ENCODE assay signal across 8 cellular contexts in genomic region chr9:133726401-133727276, GRCh38. TPM values are rescaled to one million over a fixed set of nuclear protein-coding genes. Genes with fewer than 3 reads are reported as not detected.
DNase-seq lines count a peak whose midpoint lies in the region; ATAC-seq and TF ChIP-seq lines count a peak whose summit lies in the region.

No MANE protein-coding gene starts in this region.

- ATAC-seq in SK-N-SH treated with all-trans-retinoic acid at 6 μM for 48 hours = peak; percentile 92
- ATAC-seq in right cardiac atrium = peak; percentile 76 to 77
- no peak for ATAC-seq in GM18867 (IDR thresholded peaks at IDR 0.05; ENCODE audit: unreplicated experiment)

- WGBS in right cardiac atrium = 71% methylated on average over 14 of the region's 14 CpGs

- H3K9me3 ChIP-seq in right cardiac atrium (ENCODE audit: control insufficient read depth, low read length) = no peaks in the 10 kb centered on the region

- H3K27ac ChIP-seq in right cardiac atrium (ENCODE audit: low read length) = no peak overlapping the region

- intact Hi-C loops in right cardiac atrium (cut with DNase I) = loop anchor here in 1 of 4 donors (5.0 kb wide), 1 partner anchor 194 kb away; the partner anchor contains the start of gene ADAMTSL2

- TF ChIP-seq CTCF in LNCaP clone FGC (IDR thresholded peaks at IDR 0.05; ENCODE audit: control insufficient read depth, extremely low read depth, insufficient read depth) = peak; percentile 76

- H3K27me3 ChIP-seq in right cardiac atrium (ENCODE audit: control insufficient read depth, insufficient read depth) = no peaks in the 10 kb centered on the region

- DNase-seq in Caki2 (ENCODE audit: low read depth) = peak; percentile 38
- no peak for DNase-seq in LNCaP clone FGC (ENCODE audit: low read depth)
- peak; percentile 37 for DNase-seq in activated naive CD8-positive, alpha-beta T cell treated with anti-CD3 and anti-CD28 coated beads, Interleukin-2, amount 50 U/mL, for 16 hours (ENCODE audit: low read depth, low spot score)
- DNase-seq in right cardiac atrium = peak in 2 of 3 donors; percentile 79 to 87
- DNase-seq in stimulated activated CD4-positive, alpha-beta T cell treated with anti-CD3 and anti-CD28 coated beads, Interleukin-12 subunit alpha, Interleukin-12 subunit beta, amount 100 ng/mL, for 48 hours (ENCODE audit: low read depth in 2 of 3, low spot score in 1 of 3) = peak; percentile 32 to 55 (median 44)
- no peak for DNase-seq in kidney glomerular epithelial cell (lab: John Stamatoyannopoulos, UW)

- H3K4me1 ChIP-seq in right cardiac atrium (ENCODE audit: control insufficient read depth, insufficient read depth, low read length) = no peaks in the 10 kb centered on the region

- no peak overlapping the region for H3K4me3 ChIP-seq in LNCaP clone FGC (ENCODE audit: low read depth, low read length)
- H3K4me3 ChIP-seq in right cardiac atrium (ENCODE audit: low read length) = no peak overlapping the region

- in situ Hi-C loops in Caki2 (cut with HindIII; ENCODE audit: low pct_unique_long_range_greater_than_20kb, low sequenced_read_pairs) = no loop called here

TF ChIP-seq in SK-N-SH treated with all-trans-retinoic acid at 6 μM for 48 hours, 23 proteins besides CTCF, POLR2A, EP300 and RAD21:
- TF ChIP-seq CSDC2 (CRISPR knock-in tag; IDR thresholded peaks at IDR 0.05) (no peak), PPARA (CRISPR knock-in tag; IDR thresholded peaks at IDR 0.05; ENCODE audit: borderline replicate concordance) (no peak), ISL1 (CRISPR knock-in tag; IDR thresholded peaks at IDR 0.05) (no peak), ZFP30 (CRISPR knock-in tag; IDR thresholded peaks at IDR 0.05) (no peak), ZNF70 (CRISPR knock-in tag; IDR thresholded peaks at IDR 0.05) (no peak), ESRRG (CRISPR knock-in tag; IDR thresholded peaks at IDR 0.05) (no peak), BACH2 (CRISPR knock-in tag; IDR thresholded peaks at IDR 0.05; ENCODE audit: borderline replicate concordance) (no peak), ZNF8 (CRISPR knock-in tag; IDR thresholded peaks at IDR 0.05) (no peak)

RNA-seq across cellular contexts. Expression of gene SARDH, which starts 11.5 kb away (rescaled TPM):
- total RNA-seq in Caki2 (2014; rRNA removed; shearing (Covaris generic); ENCODE audit: low replicate concordance) = 7.6 and 13.0 TPM in 2 replicates
- 1 to 10 TPM; 2.5 to 3.2 (median 2.8) TPM for total RNA-seq in right cardiac atrium
- 1.7 TPM for polyA plus RNA-seq in right cardiac atrium

Comparison
In these comparisons a context has a peak if more than half of its experiments do, and no peak if none do; other contexts are left out.
1. DNase-seq: peak in Caki2 (single experiment), activated naive CD8-positive, alpha-beta T cell treated with anti-CD3 and anti-CD28 coated beads, Interleukin-2, amount 50 U/mL, for 16 hours (single experiment), right cardiac atrium (2 of 3) and stimulated activated CD4-positive, alpha-beta T cell treated with anti-CD3 and anti-CD28 coated beads, Interleukin-12 subunit alpha, Interleukin-12 subunit beta, amount 100 ng/mL, for 48 hours (3 of 3); none in LNCaP clone FGC (single experiment) and kidney glomerular epithelial cell (single experiment).